In the genomic region with DNA sequence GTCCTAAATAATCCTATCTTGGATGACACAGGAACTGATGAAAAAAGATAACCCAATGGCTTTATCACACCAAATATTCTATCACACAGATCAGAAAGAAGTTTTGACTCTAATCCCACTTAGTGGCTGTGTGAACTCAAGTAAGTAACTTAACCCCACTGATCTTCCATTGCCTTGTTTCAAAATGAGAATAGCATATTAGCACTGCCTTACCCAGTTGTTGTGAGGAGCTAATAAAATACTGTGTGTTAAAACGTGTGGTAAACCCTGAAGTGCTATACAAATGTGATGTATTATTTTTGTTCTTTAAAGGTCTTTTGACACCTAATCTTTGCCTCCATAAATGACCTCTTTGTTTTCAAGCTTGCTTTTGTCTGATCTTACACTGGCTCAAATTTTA, we compare ENCODE assay signal across 9 cellular contexts.
DNase-seq lines count a peak whose midpoint lies in the region; ATAC-seq and TF ChIP-seq lines count a peak whose summit lies in the region.
"Had no signal": no experiment of that assay in that cellular context is flagged by ENCODE, and none has a peak within 500 bp of the region (broad histone marks: within the 10 kb centered on the region; RNA-seq: fewer than 3 reads in every experiment).

No MANE protein-coding gene starts in this region.

- peak overlapping the region; percentile 23 for H3K9ac ChIP-seq in Loucy (ENCODE audit: low read depth, low read length, poor library complexity, severe bottlenecking)
- H3K9ac ChIP-seq in skeletal muscle tissue (ENCODE audit: low read depth in 1 of 3, low read length in 3 of 3): no peak overlapping the region

- peak overlapping the region; percentile 69; the same call in 1 of the 2 replicates for H2AFZ ChIP-seq in Loucy (ENCODE audit: low read length)

- peaks cover 28% of the 10 kb centered on the region for H3K4me1 ChIP-seq in Loucy (ENCODE audit: insufficient read depth, low read length, poor library complexity, severe bottlenecking)
- peaks cover 3 to 11% (median 6%) of the 10 kb centered on the region in 3 donors for H3K4me1 ChIP-seq in skeletal muscle tissue (ENCODE audit: control insufficient read depth in 3 of 3, insufficient read depth in 3 of 3, low read length in 3 of 3)

- peak overlapping the region; percentile 61 for H3K4me2 ChIP-seq in Loucy (ENCODE audit: low read depth, low read length, poor library complexity, severe bottlenecking)

- TF ChIP-seq CTCF in Loucy (conservative IDR thresholded peaks at IDR 0.05; ENCODE audit: low read length): no peak

- H3K27me3 ChIP-seq in Loucy (ENCODE audit: insufficient read depth, low read length, poor library complexity, severe bottlenecking) (no peaks in the 10 kb centered on the region), skeletal muscle tissue (ENCODE audit: control insufficient read depth in 3 of 3, insufficient read depth in 3 of 3, low read length in 3 of 3) (no peaks in the 10 kb centered on the region)

- H3K27ac ChIP-seq in skeletal muscle tissue (ENCODE audit: low read depth, low read length): peak overlapping the region; percentile 4

- H3K9me3 ChIP-seq in Loucy (ENCODE audit: insufficient read depth, low read depth, low read length) (no peaks in the 10 kb centered on the region), skeletal muscle tissue (ENCODE audit: control insufficient read depth in 3 of 3, low read length in 3 of 3) (no peaks in the 10 kb centered on the region)

- no peaks in the 10 kb centered on the region for H4K20me1 ChIP-seq in Loucy (ENCODE audit: insufficient read depth, low read length, poor library complexity, severe bottlenecking)

- H3K9me2 ChIP-seq in Loucy (replicated peaks; ENCODE audit: low read depth, low read length): no peaks in the 10 kb centered on the region

- no peaks in the 10 kb centered on the region for H3K79me2 ChIP-seq in Loucy (ENCODE audit: insufficient read depth, low read length)

- H3K4me3 ChIP-seq in Loucy (ENCODE audit: low read length, poor library complexity, severe bottlenecking): peak overlapping the region; percentile 37
- no peak overlapping the region for H3K4me3 ChIP-seq in skeletal muscle tissue (ENCODE audit: low read length in 3 of 3)

- DNase-seq in T-helper 9 cell (no peak), NCI-H2196 treated with DMSO at 0.1 percent for 48 hours (lab: John Stamatoyannopoulos, UW; ENCODE audit: unreplicated experiment) (no peak)
- no peak for DNase-seq in stimulated activated CD4-positive, alpha-beta T cell treated with anti-CD3 and anti-CD28 coated beads, Interleukin-1b, Interleukin-23, amount 100 ng/mL, for 48 hours
- DNase-seq: hippocampal formation, NCI-H774 had no signal

- no peaks in the 10 kb centered on the region for H3K36me3 ChIP-seq in Loucy (ENCODE audit: insufficient read depth, low read length)
- H3K36me3 ChIP-seq in skeletal muscle tissue (ENCODE audit: control insufficient read depth in 3 of 3, insufficient read depth in 3 of 3, low read length in 3 of 3): no peaks in the 10 kb centered on the region

- peak; percentile 13 for ATAC-seq in GM18909 (IDR thresholded peaks at IDR 0.05; ENCODE audit: poor library complexity, unreplicated experiment)
- peak; percentile 8 for ATAC-seq in HG02678 (IDR thresholded peaks at IDR 0.05; ENCODE audit: unreplicated experiment)

- no peaks in the 10 kb centered on the region for H3F3A ChIP-seq in Loucy (ENCODE audit: low read depth)
